ENCODE assay signal across 8 cellular contexts in the genomic region with DNA sequence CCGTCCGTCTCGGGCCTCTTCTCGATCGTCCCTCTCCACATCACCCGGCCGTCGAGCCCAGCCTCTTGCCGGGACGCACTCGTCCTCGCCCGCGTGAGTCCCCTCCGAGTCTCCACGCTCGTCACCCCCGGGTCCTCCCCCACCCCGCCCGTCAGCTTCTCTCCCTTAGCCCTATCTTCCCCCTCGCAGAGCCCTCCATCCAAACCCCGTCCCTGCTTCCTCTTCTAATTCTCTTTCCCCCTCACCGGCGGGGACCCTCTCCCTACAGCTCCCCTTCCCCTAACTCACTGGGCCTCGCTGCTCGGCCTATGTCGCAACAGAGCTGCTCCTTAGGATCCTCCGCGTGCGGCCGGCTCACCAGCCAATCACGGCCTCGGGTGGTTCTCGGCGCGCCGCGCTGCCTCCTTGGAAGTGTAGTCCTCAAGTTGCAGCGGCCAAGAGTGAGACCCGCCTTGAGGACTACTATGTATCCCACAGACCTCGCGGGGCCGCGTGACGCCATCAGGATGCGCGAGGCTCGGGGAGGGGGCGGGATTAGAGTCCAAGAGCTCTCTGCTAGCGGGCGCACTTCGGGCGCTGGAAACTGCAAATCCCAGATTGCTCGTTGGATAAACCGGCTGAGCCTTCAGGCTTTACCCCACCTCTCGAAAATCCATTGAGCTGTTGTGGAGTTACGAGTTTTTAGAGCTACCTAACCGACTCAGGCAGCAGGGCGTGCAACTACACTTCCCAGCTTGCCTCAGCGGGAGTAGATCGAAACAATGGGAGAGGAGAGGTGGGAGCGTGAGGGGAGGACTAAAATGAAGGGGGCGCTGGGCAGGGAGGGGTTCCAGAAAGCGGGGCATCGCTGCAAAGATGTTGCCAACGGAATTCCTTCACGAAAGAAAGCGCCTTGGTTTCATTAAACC. TPM values are rescaled to one million over a fixed set of nuclear protein-coding genes. Genes with fewer than 3 reads are reported as not detected.
DNase-seq lines count a peak whose midpoint lies in the region; ATAC-seq, FAIRE-seq and TF ChIP-seq lines count a peak whose summit lies in the region.

ABCF2 (minus strand) TSS at position 331 of the 908 bp plus-strand sequence. CDS start 747 bp downstream, outside the sequence.

- H3K36me3 Mint-ChIP-seq in T-cell (peaks cover 32% of the 10 kb centered on the region), type B pancreatic cell (peaks cover 21% of the 10 kb centered on the region)

- POLR2A ChIA-PET in T-cell (lab: Charles Lee), result interaction anchor here (0.6 to 1.3 kb wide), 9 partner anchors 12 to 1642 kb away, joined by 3 to 6 read pairs (median 3); no protein-coding TSS in a partner anchor

- H3K4me1 Mint-ChIP-seq in T-cell, result peaks cover 50 to 53% (median 52%) of the 10 kb centered on the region in 3 donors
- H3K4me1 Mint-ChIP-seq in type B pancreatic cell (ENCODE audit: unreplicated experiment), result peaks cover 43% of the 10 kb centered on the region

- H3K9me3 Mint-ChIP-seq in T-cell (no peaks in the 10 kb centered on the region), type B pancreatic cell (no peaks in the 10 kb centered on the region)

- intact Hi-C loops in cardiac septum (cut with DNase I), result no loop called here

- no peak for TF ChIP-seq POLR2A in GM12891 (IDR thresholded peaks at IDR 0.05; ENCODE audit: low read depth, low read length)

- peak; percentile 95 for DNase-seq in GM12891 (ENCODE audit: insufficient read length, low spot score)
- peak; percentile 77 for DNase-seq in NCI-H1436 treated with DMSO at 0.1 percent for 48 hours (lab: John Stamatoyannopoulos, UW)
- peak; percentile 95 to 99 (median 97) for DNase-seq in T-cell
- peak; percentile 100 for DNase-seq in cardiac septum (ENCODE audit: low spot score)
- DNase-seq in pons (ENCODE audit: low spot score), result peak; percentile 98
- peak; percentile 99 for DNase-seq in type B pancreatic cell (ENCODE audit: extremely low spot score, unreplicated experiment)

- H3K27ac Mint-ChIP-seq in T-cell (peak within 1 kb of the TSS; percentile 93 to 96), type B pancreatic cell (peak within 1 kb of the TSS; percentile 98)

- ATAC-seq in HG02840 (IDR thresholded peaks at IDR 0.05; ENCODE audit: low FRiP score, unreplicated experiment) (peak; percentile 98), T-cell (replicated peaks in 1 of 4) (peak; percentile 99)

- H3K4me3 Mint-ChIP-seq in T-cell, result peak within 1 kb of the TSS; percentile 94 to 99 (median 97)
- H3K4me3 Mint-ChIP-seq in type B pancreatic cell, result peak within 1 kb of the TSS; percentile 99

- WGBS in adipose tissue, 3 donors, result 0 to 1% (median 0%) methylated on average over 68 of the region's 68 CpGs

- CTCF ChIA-PET in T-cell (lab: Charles Lee), result interaction anchor here (0.6 to 3.2 kb wide), 9 partner anchors 17 to 1765 kb away, joined by 3 to 51 read pairs (median 3); partner anchors contain the start of gene ABCB8 (in 1 of the 2)

- TF ChIP-seq CTCF in type B pancreatic cell (conservative IDR thresholded peaks at IDR 0.05), result no peak

- peak within 1 kb of the TSS; percentile 18 for H3K27ac ChIP-seq in adipose tissue (ENCODE audit: low read depth, low read length)

- H3K27me3 Mint-ChIP-seq in T-cell (no peaks in the 10 kb centered on the region), type B pancreatic cell (no peaks in the 10 kb centered on the region)

- FAIRE-seq in GM12891 (lab: Jason Lieb, UNC), result peak; percentile 99

TF ChIP-seq in GM12891, 5 proteins besides CTCF, POLR2A, EP300 and RAD21:
- no peak for TF ChIP-seq POU2F2 (IDR thresholded peaks at IDR 0.05; ENCODE audit: low read depth, low read length)
- TF ChIP-seq PAX5 (IDR thresholded peaks at IDR 0.05; ENCODE audit: insufficient read depth, low read length, severe bottlenecking), result no peak
- TF ChIP-seq POLR2AphosphoS5 (IDR thresholded peaks at IDR 0.05; ENCODE audit: low read depth, low read length), result peak; percentile 61

RNA-seq across cellular contexts. Expression of gene ABCF2, which starts in this region (rescaled TPM):
- 29.6 TPM for polyA plus RNA-seq in GM12891 (2012; ENCODE audit: low read depth, missing spikeins)
- total RNA-seq in T-cell (10 to 100 TPM; 22.9 to 39.7 (median 38.8) TPM), cardiac septum (28.8 TPM), type B pancreatic cell (ENCODE audit: low replicate concordance) (35.9 and 46.5 TPM in 2 replicates)
- 10 to 100 TPM; 11.3 to 32.4 (median 20.1) TPM for polyA plus RNA-seq in adipose tissue

Comparison
In these comparisons a context has a peak if more than half of its experiments do, and no peak if none do; other contexts are left out.
1. Peak in every context shown above with its lines: DNase-seq, ATAC-seq and H3K27ac ChIP-seq.